6 cellular contexts compared by ENCODE assay signal in the genomic region with DNA sequence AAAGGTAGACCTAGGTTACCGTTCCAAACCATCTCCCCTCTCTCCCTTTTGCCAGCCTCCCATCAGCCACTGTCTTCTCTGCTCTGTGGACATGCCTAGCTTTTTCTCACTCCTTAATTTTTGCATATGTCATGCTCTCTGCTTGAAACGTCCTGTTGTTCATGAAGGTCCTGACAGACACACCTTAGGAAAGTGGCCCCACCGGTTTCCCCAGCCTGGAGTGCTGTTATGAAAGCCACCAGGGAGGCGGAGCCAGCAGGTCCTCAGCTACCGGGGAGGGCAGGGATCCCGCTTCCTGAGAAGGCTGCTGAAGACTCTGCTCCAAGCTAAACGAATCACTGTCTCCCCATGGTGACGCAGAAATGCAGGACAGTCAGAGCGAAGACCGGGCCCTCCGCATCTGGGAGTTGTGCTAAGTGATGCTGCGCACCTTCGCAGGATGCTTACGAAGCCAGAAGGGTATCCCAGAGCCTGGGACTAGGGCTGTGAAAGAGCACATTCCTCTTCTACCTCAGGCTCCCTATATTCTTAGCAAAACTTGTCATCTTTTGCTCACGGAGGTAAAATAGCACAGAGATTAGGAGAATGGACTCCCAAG. TPM values are rescaled to one million over a fixed set of nuclear protein-coding genes. Genes with fewer than 3 reads are reported as not detected.
DNase-seq lines count a peak whose midpoint lies in the region; ATAC-seq and TF ChIP-seq lines count a peak whose summit lies in the region.

No MANE protein-coding gene starts in this region.

- no peaks in the 10 kb centered on the region for H3K9me3 Mint-ChIP-seq in progenitor cell of endocrine pancreas (ENCODE audit: low read depth)

- peaks cover 5% of the 10 kb centered on the region for H3K4me1 ChIP-seq in cardiac muscle cell (ENCODE audit: low read depth)

- H3K27me3 ChIP-seq in cardiac muscle cell (peaks cover 35% of the 10 kb centered on the region), dorsolateral prefrontal cortex (peaks cover 0 to 51% (median 6%) of the 10 kb centered on the region in 45 donors)

- no peaks in the 10 kb centered on the region for H3K36me3 Mint-ChIP-seq in progenitor cell of endocrine pancreas (ENCODE audit: insufficient read depth)

- H3K36me3 ChIP-seq in cardiac muscle cell, result no peaks in the 10 kb centered on the region

- H3K9me3 ChIP-seq in cardiac muscle cell (ENCODE audit: low read depth), result no peaks in the 10 kb centered on the region

- H3K27ac Mint-ChIP-seq in progenitor cell of endocrine pancreas, result peak overlapping the region; percentile 92

- TF ChIP-seq CTCF in cardiac muscle cell (IDR thresholded peaks at IDR 0.05; ENCODE audit: low read depth, low read length) (no peak), dorsolateral prefrontal cortex (IDR thresholded peaks at IDR 0.05 in 54 of 56, conservative IDR thresholded peaks at IDR 0.05 in 2 of 56; ENCODE audit: low read depth in 1 of 56, partially characterized antibody in 56 of 56) (peak in 22 of 56 donors; percentile 8 to 51 (median 24)), progenitor cell of endocrine pancreas (IDR thresholded peaks at IDR 0.05; ENCODE audit: unreplicated experiment) (peak; percentile 13)

- peak in 1 of 2 donors; percentile 34 for DNase-seq in cardiac muscle cell (ENCODE audit: low read depth in 1 of 2, low spot score in 1 of 2)
- no peak for DNase-seq in cardiac septum (ENCODE audit: low spot score)
- DNase-seq in dorsolateral prefrontal cortex, result peak in 8 of 10 donors; percentile 36 to 83 (median 73)
- DNase-seq in progenitor cell of endocrine pancreas (ENCODE audit: low spot score, unreplicated experiment), result peak; percentile 43
- no peak for DNase-seq in A172 (ENCODE audit: low spot score)

- intact Hi-C loops in cardiac septum (cut with DNase I) (loop anchor here (5.0 kb wide), 1 partner anchor 251 kb away; no protein-coding TSS in a partner anchor), dorsolateral prefrontal cortex (cut with DNase I) (loop anchor here (5.0 kb wide), 2 partner anchors 131 to 251 kb away; a partner anchor contains a TSS)

- H3K27me3 Mint-ChIP-seq in progenitor cell of endocrine pancreas, result peaks cover 34% of the 10 kb centered on the region

- peaks cover 25% of the 10 kb centered on the region for H3K4me1 Mint-ChIP-seq in progenitor cell of endocrine pancreas (ENCODE audit: low read depth)

- H3K4me3 ChIP-seq in cardiac muscle cell (peak overlapping the region; percentile 12), dorsolateral prefrontal cortex (peak overlapping the region in 53 of 59 donors; percentile 1 to 57 (median 34))

- ATAC-seq in HG03439 (IDR thresholded peaks at IDR 0.05; ENCODE audit: unreplicated experiment), result no peak

- H3K27ac ChIP-seq in cardiac muscle cell, result no peak overlapping the region
- peak overlapping the region in 58 of 59 donors; percentile 13 to 98 (median 78) for H3K27ac ChIP-seq in dorsolateral prefrontal cortex

- peak overlapping the region; percentile 39 for H3K4me3 Mint-ChIP-seq in progenitor cell of endocrine pancreas (ENCODE audit: low read depth)

RNA-seq across cellular contexts. Expression of a gene that starts 2.3 kb away (rescaled TPM):
- 0.39 and 1.1 TPM in 2 replicates for total RNA-seq in cardiac muscle cell
- 3.8 and 6.4 TPM in 2 replicates for polyA plus RNA-seq in cardiac muscle cell
- total RNA-seq in cardiac septum, result 1.1 TPM
- total RNA-seq in dorsolateral prefrontal cortex, result 1 to 10 TPM in 116 of 120 experiments, under 1 TPM in 4; 0.57 to 6.4 (median 2.4) TPM
- 0.84 and 1.4 TPM in 2 replicates for total RNA-seq in progenitor cell of endocrine pancreas
- not detected in 2 replicates for total RNA-seq in A172 (2014; rRNA removed; shearing (Covaris generic))

RNA-seq across cellular contexts. Expression of a gene that starts 10.4 kb away (rescaled TPM):
- total RNA-seq in cardiac muscle cell (3.7 and 4.0 TPM in 2 replicates), cardiac septum (0.48 TPM), dorsolateral prefrontal cortex (1 to 10 TPM in 108 of 120 experiments, under 1 TPM in 12; 0.55 to 4.2 (median 1.7) TPM), progenitor cell of endocrine pancreas (19.6 and 20.3 TPM in 2 replicates)
- 5.8 and 7.2 TPM in 2 replicates for polyA plus RNA-seq in cardiac muscle cell
- total RNA-seq in A172 (2014; rRNA removed; shearing (Covaris generic)), result 0.74 and 1.9 TPM in 2 replicates

RNA-seq across cellular contexts. Expression of a gene that starts 23.4 kb away (rescaled TPM):
- total RNA-seq in cardiac muscle cell (0.11 and 1.7 TPM in 2 replicates), cardiac septum (8.8 TPM), dorsolateral prefrontal cortex (10 to 100 TPM in 7 of 120 experiments, 1 to 10 TPM in 108, under 1 TPM in 5; 0.39 to 16.5 (median 3.9) TPM), progenitor cell of endocrine pancreas (0.09 TPM in 1 of 2 replicates, not detected in the other)
- polyA plus RNA-seq in cardiac muscle cell, result not detected in 2 replicates
- 0.07 TPM in 1 of 2 replicates, not detected in the other for total RNA-seq in A172 (2014; rRNA removed; shearing (Covaris generic))

RNA-seq across cellular contexts. Expression of a gene that starts 33.8 kb away (rescaled TPM):
- total RNA-seq in cardiac muscle cell (241 and 275 TPM in 2 replicates), cardiac septum (171 TPM), dorsolateral prefrontal cortex (100 to 1,000 TPM; 128 to 301 (median 209) TPM), progenitor cell of endocrine pancreas (168 and 178 TPM in 2 replicates)
- polyA plus RNA-seq in cardiac muscle cell, result 594 and 672 TPM in 2 replicates
- total RNA-seq in A172 (2014; rRNA removed; shearing (Covaris generic)), result 220 and 249 TPM in 2 replicates

RNA-seq across cellular contexts. Expression of a gene that starts 33.8 kb away (rescaled TPM):
- total RNA-seq in cardiac muscle cell (not detected in 2 replicates), cardiac septum (3.0 TPM), dorsolateral prefrontal cortex (1 to 10 TPM in 15 of 120 experiments, under 1 TPM in 31, not detected in 74; 0.27 to 2.1 (median 0.73) TPM), progenitor cell of endocrine pancreas (not detected in 2 replicates)
- not detected in 2 replicates for polyA plus RNA-seq in cardiac muscle cell
- total RNA-seq in A172 (2014; rRNA removed; shearing (Covaris generic)), result not detected in 2 replicates

Comparison
In these comparisons a context has a peak if more than half of its experiments do, and no peak if none do; other contexts are left out.
1. DNase-seq: peak in dorsolateral prefrontal cortex (8 of 10) and progenitor cell of endocrine pancreas (single experiment); none in cardiac septum (single experiment) and A172 (single experiment).